Comparison of ENCODE assay signal across 8 cellular contexts in the genomic region with DNA sequence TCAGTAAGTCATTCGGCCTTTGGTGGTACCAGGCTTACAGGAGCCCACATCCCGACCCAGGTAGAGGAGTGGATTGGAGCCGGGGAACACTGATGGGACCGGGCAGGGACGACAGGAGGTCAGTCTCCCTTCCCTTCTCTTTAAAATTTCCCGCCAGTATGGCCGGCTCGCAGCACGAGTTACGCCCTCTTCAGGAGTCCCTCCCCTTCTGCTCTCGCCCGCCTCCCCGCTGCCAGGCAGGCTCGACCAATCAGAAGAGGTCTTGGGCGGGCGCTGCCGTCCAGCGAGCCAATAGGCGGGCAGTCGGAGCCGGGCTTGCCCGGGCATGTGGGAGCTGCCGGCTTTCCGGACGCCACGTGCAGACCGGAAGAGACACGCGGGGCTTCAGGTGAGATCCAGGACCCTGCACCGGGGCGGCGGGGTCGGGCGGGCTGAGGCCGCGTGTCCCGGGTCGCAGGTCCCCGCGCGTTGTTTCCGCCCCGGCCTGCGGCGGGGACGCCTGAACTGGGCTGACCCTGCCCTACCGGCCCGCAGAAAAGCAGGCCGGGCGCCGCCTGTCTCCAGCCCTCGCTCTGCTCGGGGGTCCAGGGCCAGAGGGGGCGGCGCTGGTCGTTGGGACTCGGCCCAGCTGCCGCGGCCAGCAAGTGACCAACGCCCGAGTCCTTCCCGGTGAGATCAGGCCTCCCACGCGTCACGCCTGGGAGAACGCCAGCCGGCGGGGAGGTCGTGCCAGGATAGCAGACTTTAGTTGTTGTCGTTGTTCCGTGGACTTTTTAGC. TPM values are rescaled to one million over a fixed set of nuclear protein-coding genes. Genes with fewer than 3 reads are reported as not detected.
A peak's percentile ranks its signal among the peaks of the same experiment; 100 is the strongest.
DNase-seq lines count a peak whose midpoint lies in the region; ATAC-seq lines count a peak whose summit lies in the region.

A gene with protein sequence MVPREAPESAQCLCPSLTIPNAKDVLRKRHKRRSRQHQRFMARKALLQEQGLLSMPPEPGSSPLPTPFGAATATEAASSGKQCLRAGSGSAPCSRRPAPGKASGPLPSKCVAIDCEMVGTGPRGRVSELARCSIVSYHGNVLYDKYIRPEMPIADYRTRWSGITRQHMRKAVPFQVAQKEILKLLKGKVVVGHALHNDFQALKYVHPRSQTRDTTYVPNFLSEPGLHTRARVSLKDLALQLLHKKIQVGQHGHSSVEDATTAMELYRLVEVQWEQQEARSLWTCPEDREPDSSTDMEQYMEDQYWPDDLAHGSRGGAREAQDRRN (plus strand): TSS at position 346 of the 778 bp plus-strand sequence. CDS start 4,870 bp downstream, outside the sequence.

- peak; percentile 88 for ATAC-seq in GM21367 (IDR thresholded peaks at IDR 0.05; ENCODE audit: unreplicated experiment)

- H3K36me3 ChIP-seq in effector memory CD4-positive, alpha-beta T cell (ENCODE audit: control insufficient read depth, insufficient read depth, low read length) = no peaks in the 10 kb centered on the region

- DNase-seq in COR-L47 (lab: John Stamatoyannopoulos, UW) (peak; percentile 91), HT1080 (ENCODE audit: low read depth) (peak; percentile 97), NOMO-1 (lab: John Stamatoyannopoulos, UW; ENCODE audit: unreplicated experiment in 2 of 2) (peak; percentile 91 to 96), medulla oblongata (ENCODE audit: extremely low spot score) (peak; percentile 98)
- DNase-seq in activated CD8-positive, alpha-beta memory T cell treated with anti-CD3 and anti-CD28 coated beads for 24 hours = peak; percentile 97
- peak; percentile 91 to 94 (median 94) for DNase-seq in effector memory CD4-positive, alpha-beta T cell
- peak; percentile 88 to 92 (median 91) for DNase-seq in stimulated activated CD4-positive, alpha-beta T cell treated with anti-CD3 and anti-CD28 coated beads, TNF-alpha, amount 100 ng/mL, for 48 hours (ENCODE audit: low read depth in 3 of 3)

- no peaks in the 10 kb centered on the region for H3K27me3 ChIP-seq in effector memory CD4-positive, alpha-beta T cell (replicated peaks; ENCODE audit: control insufficient read depth, insufficient read depth, low read length, poor library complexity, severe bottlenecking)

- peak within 1 kb of the TSS; percentile 78 for H3K4me3 ChIP-seq in effector memory CD4-positive, alpha-beta T cell (ENCODE audit: insufficient read depth, low read depth, low read length, poor library complexity, severe bottlenecking)

- peak within 1 kb of the TSS; percentile 87 for H3K27ac ChIP-seq in effector memory CD4-positive, alpha-beta T cell (ENCODE audit: insufficient read depth, low read length, poor library complexity, severe bottlenecking)

- no peaks in the 10 kb centered on the region for H3K9me3 ChIP-seq in effector memory CD4-positive, alpha-beta T cell (ENCODE audit: control insufficient read depth, low read length)

- peaks cover 41% of the 10 kb centered on the region for H3K4me1 ChIP-seq in effector memory CD4-positive, alpha-beta T cell (ENCODE audit: control insufficient read depth, insufficient read depth, low read length, poor library complexity, severe bottlenecking)

RNA-seq across cellular contexts. Expression of the gene that starts here (rescaled TPM):
- total RNA-seq in HT1080 (2014; rRNA removed; shearing (Covaris generic)) = 137 and 162 TPM in 2 replicates
- 68.9 and 73.8 TPM in 2 replicates for polyA plus RNA-seq in HT1080 (2015; cell fraction: cytosol; rRNA removed)
- polyA plus RNA-seq in HT1080 (2015; cell fraction: nucleus; rRNA removed) = 98.0 and 98.9 TPM in 2 replicates

Comparison
In these comparisons a context has a peak if more than half of its experiments do, and no peak if none do; other contexts are left out.
1. Peak in every context shown above with its lines: DNase-seq, ATAC-seq, H3K4me3 ChIP-seq and H3K27ac ChIP-seq.